In the genomic region with DNA sequence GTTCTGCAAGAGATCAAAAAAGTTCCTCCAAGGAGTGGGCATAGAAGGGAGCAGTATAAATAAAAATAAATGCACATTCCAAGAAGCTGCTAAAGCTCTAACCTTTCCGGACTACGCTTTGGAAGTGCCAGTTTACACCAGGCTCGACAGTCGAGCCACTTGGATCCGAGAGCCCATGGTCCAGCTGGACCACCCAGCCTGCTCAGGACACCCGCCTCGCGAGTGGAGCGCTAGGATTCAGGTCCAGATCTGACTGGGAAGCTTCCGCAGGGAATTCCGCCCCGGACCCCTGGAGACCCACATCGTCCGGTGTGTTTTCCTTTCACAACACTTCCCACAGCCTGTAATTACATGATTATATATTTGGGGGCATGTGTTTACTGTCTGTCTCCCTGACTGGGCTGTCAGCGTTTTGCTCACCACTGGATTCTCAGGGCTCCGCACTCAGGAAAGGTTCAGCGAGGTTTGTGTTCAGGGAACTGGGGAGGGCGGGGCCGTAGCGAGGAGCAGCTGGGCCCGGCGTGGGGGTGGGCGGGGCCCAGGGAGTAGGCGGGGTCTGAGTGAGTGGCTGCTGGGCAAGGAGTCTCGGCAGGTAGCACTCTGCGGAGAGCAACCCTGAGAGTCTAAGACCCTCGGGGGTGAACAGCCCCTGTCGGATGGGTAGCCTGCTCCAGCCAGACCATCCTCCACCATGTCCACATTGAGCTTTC, we compare ENCODE assay signal across 8 cellular contexts. TPM values are rescaled to one million over a fixed set of nuclear protein-coding genes. Genes with fewer than 3 reads are reported as not detected.
DNase-seq lines count a peak whose midpoint lies in the region; ATAC-seq and TF ChIP-seq lines count a peak whose summit lies in the region.

No MANE protein-coding gene starts in this region.

- H3K27me3 ChIP-seq in cardiac muscle cell: peaks cover 17% of the 10 kb centered on the region
- H3K27me3 ChIP-seq in transverse colon: peaks cover 15% of the 10 kb centered on the region

- H3K4me1 Mint-ChIP-seq in activated naive CD4-positive, alpha-beta T cell treated with anti-CD3 and anti-CD28 coated beads, Interleukin-2, amount 10 ng/mL, durations not matched to agents 7 days and 5 days: peaks cover 7% of the 10 kb centered on the region
- peaks cover 3% of the 10 kb centered on the region for H3K4me1 Mint-ChIP-seq in progenitor cell of endocrine pancreas (ENCODE audit: low read depth)

- CTCF ChIA-PET in activated naive CD4-positive, alpha-beta T cell treated with anti-CD3 and anti-CD28 coated beads, Interleukin-2, amount 10 ng/mL, durations not matched to agents 7 days and 5 days (lab: Charles Lee): interaction anchor here (1.2 to 1.6 kb wide), 3 partner anchors 15 to 676 kb away, joined by 3 to 4 read pairs (median 3); no protein-coding TSS in a partner anchor

- DNase-seq in SHP77 treated with DMSO at 0.1 percent for 48 hours (lab: John Stamatoyannopoulos, UW) (peak; percentile 62), cardiac muscle cell (ENCODE audit: low read depth in 1 of 2, low spot score in 1 of 2) (peak; percentile 62 to 84), progenitor cell of endocrine pancreas (ENCODE audit: low spot score, unreplicated experiment) (peak; percentile 71), transverse colon (peak; percentile 90), pons (ENCODE audit: low spot score) (no peak)
- peak; percentile 88 for DNase-seq in activated naive CD4-positive, alpha-beta T cell treated with anti-CD3 and anti-CD28 coated beads, Interleukin-2, amount 10 ng/mL, durations not matched to agents 7 days and 5 days

- H3K27ac ChIP-seq in cardiac muscle cell (no peak overlapping the region), transverse colon (peak overlapping the region in 2 of 4 donors; percentile 6 to 12)

- in situ Hi-C loops in transverse colon (cut with MboI; ENCODE audit: low pct_ligation_motif_present in 1 of 4, low pct_unique_long_range_greater_than_20kb in 1 of 4, low sequenced_read_pairs in 3 of 4): no loop called here

- ATAC-seq in GM18861 (IDR thresholded peaks at IDR 0.05; ENCODE audit: unreplicated experiment) (peak; percentile 62), HG03108 (IDR thresholded peaks at IDR 0.05; ENCODE audit: unreplicated experiment) (peak; percentile 91)

- peaks cover 62% of the 10 kb centered on the region for H3K27me3 Mint-ChIP-seq in activated naive CD4-positive, alpha-beta T cell treated with anti-CD3 and anti-CD28 coated beads, Interleukin-2, amount 10 ng/mL, durations not matched to agents 7 days and 5 days
- peaks cover 70% of the 10 kb centered on the region for H3K27me3 Mint-ChIP-seq in progenitor cell of endocrine pancreas

- H3K36me3 Mint-ChIP-seq in activated naive CD4-positive, alpha-beta T cell treated with anti-CD3 and anti-CD28 coated beads, Interleukin-2, amount 10 ng/mL, durations not matched to agents 7 days and 5 days: no peaks in the 10 kb centered on the region
- no peaks in the 10 kb centered on the region for H3K36me3 Mint-ChIP-seq in progenitor cell of endocrine pancreas (ENCODE audit: insufficient read depth)

- TF ChIP-seq EP300 in transverse colon (IDR thresholded peaks at IDR 0.05; ENCODE audit: low read depth): no peak

- H3K27ac Mint-ChIP-seq in activated naive CD4-positive, alpha-beta T cell treated with anti-CD3 and anti-CD28 coated beads, Interleukin-2, amount 10 ng/mL, durations not matched to agents 7 days and 5 days: no peak overlapping the region
- no peak overlapping the region for H3K27ac Mint-ChIP-seq in progenitor cell of endocrine pancreas

- H3K4me1 ChIP-seq in cardiac muscle cell (ENCODE audit: low read depth): peaks cover 1% of the 10 kb centered on the region
- H3K4me1 ChIP-seq in transverse colon: peaks cover 0 to 15% (median 5%) of the 10 kb centered on the region in 4 donors

- H3K4me3 ChIP-seq in cardiac muscle cell: peak overlapping the region; percentile 36
- H3K4me3 ChIP-seq in transverse colon: peak overlapping the region; percentile 8 to 53 (median 26)

- intact Hi-C loops in transverse colon (cut with DNase I; ENCODE audit: low total_unique reads): no loop called here

- TF ChIP-seq CTCF in cardiac muscle cell (IDR thresholded peaks at IDR 0.05; ENCODE audit: low read depth, low read length) (no peak), progenitor cell of endocrine pancreas (IDR thresholded peaks at IDR 0.05; ENCODE audit: unreplicated experiment) (no peak), transverse colon (IDR thresholded peaks at IDR 0.05) (no peak)

- peak overlapping the region; percentile 39 for H3K4me3 Mint-ChIP-seq in activated naive CD4-positive, alpha-beta T cell treated with anti-CD3 and anti-CD28 coated beads, Interleukin-2, amount 10 ng/mL, durations not matched to agents 7 days and 5 days
- H3K4me3 Mint-ChIP-seq in progenitor cell of endocrine pancreas (ENCODE audit: low read depth): peak overlapping the region; percentile 66

- WGBS in transverse colon (ENCODE audit: low coverage in 1 of 2), 2 donors: 11 to 12% methylated on average over 5 to 28 of the region's 28 CpGs

- no peaks in the 10 kb centered on the region for H3K9me3 Mint-ChIP-seq in activated naive CD4-positive, alpha-beta T cell treated with anti-CD3 and anti-CD28 coated beads, Interleukin-2, amount 10 ng/mL, durations not matched to agents 7 days and 5 days
- H3K9me3 Mint-ChIP-seq in progenitor cell of endocrine pancreas (ENCODE audit: low read depth): no peaks in the 10 kb centered on the region

- H3K9me3 ChIP-seq in cardiac muscle cell (ENCODE audit: low read depth): no peaks in the 10 kb centered on the region
- no peaks in the 10 kb centered on the region for H3K9me3 ChIP-seq in transverse colon

- TF ChIP-seq POLR2A in transverse colon (IDR thresholded peaks at IDR 0.05): no peak

- no peaks in the 10 kb centered on the region for H3K36me3 ChIP-seq in cardiac muscle cell
- no peaks in the 10 kb centered on the region for H3K36me3 ChIP-seq in transverse colon

RNA-seq across cellular contexts. Expression of a gene that starts 52.3 kb away (rescaled TPM):
- total RNA-seq in cardiac muscle cell: 68.1 and 87.4 TPM in 2 replicates
- polyA plus RNA-seq in cardiac muscle cell: 77.8 and 86.3 TPM in 2 replicates
- 37.6 and 39.7 TPM in 2 replicates for total RNA-seq in progenitor cell of endocrine pancreas
- total RNA-seq in transverse colon: 10 to 100 TPM; 13.5 to 34.6 (median 18.7) TPM
